ENCODE assay signal across 30 cellular contexts in the genomic region with DNA sequence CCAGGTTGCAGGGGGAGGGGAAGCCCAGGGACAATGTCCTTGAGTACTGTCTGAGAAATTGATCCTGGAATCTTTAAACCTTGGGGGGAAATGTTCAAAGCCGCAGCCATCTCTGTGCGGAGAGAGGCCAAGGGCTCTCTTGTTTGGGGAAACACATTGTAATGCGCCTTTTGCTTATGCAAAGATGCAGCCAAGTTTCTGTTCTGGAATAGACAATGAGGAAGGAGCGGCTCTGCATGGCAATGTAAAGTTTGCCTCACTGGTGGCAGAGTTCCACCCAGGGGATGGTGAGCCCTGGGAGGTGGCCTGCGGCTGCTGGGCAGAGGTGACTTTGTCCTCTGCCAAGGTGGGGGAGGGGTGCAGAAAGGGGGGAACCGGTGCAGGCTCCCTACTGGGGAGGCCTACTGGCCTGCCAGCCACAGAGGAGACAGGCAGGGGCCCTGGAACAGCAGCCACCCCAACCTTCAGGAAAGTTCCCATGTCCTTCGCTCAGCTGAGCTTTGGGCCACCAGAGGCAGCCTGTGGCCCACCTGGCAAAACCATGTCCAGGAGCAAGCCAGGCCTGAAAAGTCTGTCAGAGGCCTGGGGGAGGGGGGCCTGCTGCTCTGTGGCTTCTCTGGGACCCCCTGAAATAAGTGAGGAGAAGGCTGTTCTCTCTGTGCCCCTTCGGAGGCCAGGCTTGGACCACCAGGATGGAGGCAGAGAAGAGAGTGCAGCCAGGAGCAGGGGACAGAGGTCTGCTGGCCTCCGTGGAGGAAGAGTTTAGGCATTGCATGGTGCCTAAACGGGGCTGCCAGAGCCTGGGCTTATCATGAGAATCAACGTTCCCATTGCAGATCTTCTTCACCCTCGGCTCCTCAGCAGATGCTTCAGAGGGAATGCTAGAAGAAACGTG.
DNase-seq lines count a peak whose midpoint lies in the region; ATAC-seq and TF ChIP-seq lines count a peak whose summit lies in the region.
"Had no signal": no experiment of that assay in that cellular context is flagged by ENCODE, and none has a peak within 500 bp of the region (broad histone marks: within the 10 kb centered on the region; RNA-seq: fewer than 3 reads in every experiment).

No MANE protein-coding gene starts in this region.

- H3K36me3 ChIP-seq in GM23338 (ENCODE audit: insufficient read depth) (no peaks in the 10 kb centered on the region), HUES6 (ENCODE audit: control insufficient read depth, insufficient read depth, low read length) (no peaks in the 10 kb centered on the region), neural progenitor cell (no peaks in the 10 kb centered on the region), upper lobe of right lung (no peaks in the 10 kb centered on the region), ascending aorta (no peaks in the 10 kb centered on the region)
- H3K36me3 ChIP-seq: adrenal gland, breast epithelium, gastroesophageal sphincter had no signal

- H3K9me2 ChIP-seq in GM23338 (ENCODE audit: insufficient read depth), result no peaks in the 10 kb centered on the region
- H3K9me2 ChIP-seq: SK-N-SH had no signal

- H3K9me3 Mint-ChIP-seq in GM23338 (no peaks in the 10 kb centered on the region), neural progenitor cell (no peaks in the 10 kb centered on the region)
- H3K9me3 Mint-ChIP-seq: activated CD8-positive, alpha-beta T cell treated with anti-CD3 and anti-CD28 coated beads for 36 hours; activated naive CD4-positive, alpha-beta T cell treated with anti-CD3 and anti-CD28 coated beads, Interleukin-2, amount 10 ng/mL, durations not matched to agents 7 days and 5 days; activated T-helper 17 cell treated with anti-CD3 and anti-CD28 coated beads, Interleukin-2, amount 50 U/mL, for 72 hours; CD4-positive, alpha-beta T cell; naive B cell; stimulated activated memory B cell treated with anti-CD40 and anti-IgM and Interleukin-4, amounts not matched to agents 10 μg/mL and 1 μg/mL and 100 μg/mL, for 72 hours had no signal

- H3K9me3 ChIP-seq in HUES6 (ENCODE audit: control insufficient read depth, insufficient read depth, low read depth, low read length) (no peaks in the 10 kb centered on the region), neural progenitor cell (ENCODE audit: low read depth) (no peaks in the 10 kb centered on the region), upper lobe of right lung (no peaks in the 10 kb centered on the region), ascending aorta (no peaks in the 10 kb centered on the region)
- H3K9me3 ChIP-seq: adrenal gland, breast epithelium, gastroesophageal sphincter, MG63, SK-N-SH had no signal

- H3K27ac Mint-ChIP-seq in GM23338, result peak overlapping the region; percentile 92
- peak overlapping the region; percentile 33 for H3K27ac Mint-ChIP-seq in neural progenitor cell
- H3K27ac Mint-ChIP-seq: activated CD8-positive, alpha-beta T cell treated with anti-CD3 and anti-CD28 coated beads for 36 hours; activated naive CD4-positive, alpha-beta T cell treated with anti-CD3 and anti-CD28 coated beads, Interleukin-2, amount 10 ng/mL, durations not matched to agents 7 days and 5 days; activated T-helper 17 cell treated with anti-CD3 and anti-CD28 coated beads, Interleukin-2, amount 50 U/mL, for 72 hours; CD4-positive, alpha-beta T cell; naive B cell; stimulated activated memory B cell treated with anti-CD40 and anti-IgM and Interleukin-4, amounts not matched to agents 10 μg/mL and 1 μg/mL and 100 μg/mL, for 72 hours had no signal

- H3K79me2 ChIP-seq in GM23338 (replicated peaks; ENCODE audit: insufficient read depth) (no peaks in the 10 kb centered on the region), neural progenitor cell (ENCODE audit: low read depth) (no peaks in the 10 kb centered on the region)

- H3K4me2 ChIP-seq in GM23338 (peak overlapping the region; percentile 71), neural progenitor cell (no peak overlapping the region)
- H3K4me2 ChIP-seq: KMS-11, SK-N-SH had no signal

- H3K4me3 ChIP-seq in GM23338 (peak overlapping the region; percentile 23), HUES6 (ENCODE audit: low read depth, low read length) (no peak overlapping the region), neural progenitor cell (no peak overlapping the region), upper lobe of right lung (no peak overlapping the region), ascending aorta (no peak overlapping the region)
- H3K4me3 ChIP-seq: adrenal gland, breast epithelium, gastroesophageal sphincter, MG63 had no signal

- H3K9ac ChIP-seq in HUES6 (ENCODE audit: low read length) (peak overlapping the region; percentile 35), neural progenitor cell (no peak overlapping the region)
- H3K9ac ChIP-seq: KMS-11, SK-N-SH had no signal

- H3K4me3 Mint-ChIP-seq in GM23338, result no peak overlapping the region; the same call in 2 of the 3 replicates
- H3K4me3 Mint-ChIP-seq in neural progenitor cell, result no peak overlapping the region
- H3K4me3 Mint-ChIP-seq: activated CD8-positive, alpha-beta T cell treated with anti-CD3 and anti-CD28 coated beads for 36 hours; activated naive CD4-positive, alpha-beta T cell treated with anti-CD3 and anti-CD28 coated beads, Interleukin-2, amount 10 ng/mL, durations not matched to agents 7 days and 5 days; activated T-helper 17 cell treated with anti-CD3 and anti-CD28 coated beads, Interleukin-2, amount 50 U/mL, for 72 hours; CD4-positive, alpha-beta T cell; naive B cell; stimulated activated memory B cell treated with anti-CD40 and anti-IgM and Interleukin-4, amounts not matched to agents 10 μg/mL and 1 μg/mL and 100 μg/mL, for 72 hours had no signal

- no peak for TF ChIP-seq CTCF in GM23338 (conservative IDR thresholded peaks at IDR 0.05; ENCODE audit: low read depth in 2 of 2)
- no peak for TF ChIP-seq CTCF in neural progenitor cell (IDR thresholded peaks at IDR 0.05)
- TF ChIP-seq CTCF in upper lobe of right lung (IDR thresholded peaks at IDR 0.05), result no peak
- TF ChIP-seq CTCF in ascending aorta (IDR thresholded peaks at IDR 0.05), result no peak

- ATAC-seq in GM23338 (peak; percentile 11), upper lobe of right lung (no peak)
- ATAC-seq: activated CD8-positive, alpha-beta T cell treated with anti-CD3 and anti-CD28 coated beads for 36 hours; activated T-helper 17 cell treated with anti-CD3 and anti-CD28 coated beads, Interleukin-2, amount 50 U/mL, for 72 hours; gastroesophageal sphincter; PC-3; stimulated activated memory B cell treated with anti-CD40 and anti-IgM and Interleukin-4, amounts not matched to agents 10 μg/mL and 1 μg/mL and 100 μg/mL, for 72 hours had no signal

- peaks cover 27% of the 10 kb centered on the region for H3K4me1 ChIP-seq in GM23338 (ENCODE audit: insufficient read depth)
- peaks cover 56% of the 10 kb centered on the region for H3K4me1 ChIP-seq in HUES6 (ENCODE audit: control insufficient read depth, insufficient read depth, low read length)
- peaks cover 17% of the 10 kb centered on the region for H3K4me1 ChIP-seq in neural progenitor cell
- H3K4me1 ChIP-seq in upper lobe of right lung, result no peaks in the 10 kb centered on the region
- H3K4me1 ChIP-seq in ascending aorta, result no peaks in the 10 kb centered on the region
- H3K4me1 ChIP-seq: adrenal gland, breast epithelium, gastroesophageal sphincter had no signal

- H3K36me3 Mint-ChIP-seq in GM23338 (ENCODE audit: low read depth), result no peaks in the 10 kb centered on the region
- no peaks in the 10 kb centered on the region for H3K36me3 Mint-ChIP-seq in neural progenitor cell
- H3K36me3 Mint-ChIP-seq: activated naive CD4-positive, alpha-beta T cell treated with anti-CD3 and anti-CD28 coated beads, Interleukin-2, amount 10 ng/mL, durations not matched to agents 7 days and 5 days; naive B cell; stimulated activated memory B cell treated with anti-CD40 and anti-IgM and Interleukin-4, amounts not matched to agents 10 μg/mL and 1 μg/mL and 100 μg/mL, for 72 hours had no signal

- H3K27me3 ChIP-seq in GM23338 (ENCODE audit: insufficient read depth), result no peaks in the 10 kb centered on the region
- no peaks in the 10 kb centered on the region for H3K27me3 ChIP-seq in HUES6 (ENCODE audit: control insufficient read depth, insufficient read depth, low read length)
- no peaks in the 10 kb centered on the region for H3K27me3 ChIP-seq in neural progenitor cell
- no peaks in the 10 kb centered on the region for H3K27me3 ChIP-seq in upper lobe of right lung
- no peaks in the 10 kb centered on the region for H3K27me3 ChIP-seq in ascending aorta
- H3K27me3 ChIP-seq: adrenal gland, breast epithelium, MG63 had no signal

- H3K4me1 Mint-ChIP-seq in GM23338, result peaks cover 66% of the 10 kb centered on the region
- H3K4me1 Mint-ChIP-seq in neural progenitor cell, result peaks cover 19% of the 10 kb centered on the region
- H3K4me1 Mint-ChIP-seq: activated naive CD4-positive, alpha-beta T cell treated with anti-CD3 and anti-CD28 coated beads, Interleukin-2, amount 10 ng/mL, durations not matched to agents 7 days and 5 days; activated T-helper 17 cell treated with anti-CD3 and anti-CD28 coated beads, Interleukin-2, amount 50 U/mL, for 72 hours; stimulated activated memory B cell treated with anti-CD40 and anti-IgM and Interleukin-4, amounts not matched to agents 10 μg/mL and 1 μg/mL and 100 μg/mL, for 72 hours had no signal

- peaks cover 13% of the 10 kb centered on the region for H3K27me3 Mint-ChIP-seq in GM23338 (ENCODE audit: insufficient read depth, low read depth, poor library complexity)
- peaks cover 11% of the 10 kb centered on the region for H3K27me3 Mint-ChIP-seq in neural progenitor cell (ENCODE audit: insufficient read depth, low read depth)

- DNase-seq in GM23338 (ENCODE audit: low spot score) (peak; percentile 27), globus pallidus (ENCODE audit: low spot score) (peak; percentile 28), neural progenitor cell (ENCODE audit: low spot score) (no peak), upper lobe of right lung (no peak), ascending aorta (ENCODE audit: low spot score in 2 of 2) (no peak), NCI-H1048 (lab: John Stamatoyannopoulos, UW) (no peak)
- DNase-seq: activated CD4-positive, alpha-beta T cell treated with anti-CD3 and anti-CD28 coated beads for 1 hour; activated CD8-positive, alpha-beta memory T cell treated with anti-CD3 and anti-CD28 coated beads, Interleukin-2, amount 50 U/mL, for 48 hours; activated CD8-positive, alpha-beta T cell treated with anti-CD3 and anti-CD28 coated beads for 36 hours; activated naive CD4-positive, alpha-beta T cell treated with anti-CD3 and anti-CD28 coated beads, Interleukin-2, amount 10 ng/mL, durations not matched to agents 7 days and 5 days; adrenal gland; AML-193; CD4-positive, alpha-beta T cell; DMS79 treated with DMSO at 0.1 percent for 48 hours; GDM1; naive B cell; NCI-H2029 treated with DMSO at 0.1 percent for 48 hours; NCI-H2227 treated with DMSO at 0.1 percent for 48 hours; NCI-H526 treated with DMSO at 0.1 percent for 48 hours; NK-92 treated with Interleukin-12 subunit alpha and Interleukin-12 subunit beta, amount 100 ng/mL, for 24 hours; PC-3; SK-N-SH; T-helper 2 cell had no signal

- H4K20me1 ChIP-seq in GM23338 (replicated peaks; ENCODE audit: insufficient read depth) (no peaks in the 10 kb centered on the region), neural progenitor cell (ENCODE audit: low read depth) (no peaks in the 10 kb centered on the region)

- H2AFZ ChIP-seq in GM23338 (peak overlapping the region; percentile 56; the same call in 1 of the 2 replicates), neural progenitor cell (replicated peaks) (no peak overlapping the region)

- H3K27ac ChIP-seq in GM23338 (ENCODE audit: low read depth) (peak overlapping the region; percentile 68; the same call in 1 of the 2 replicates), HUES6 (ENCODE audit: low read depth, low read length) (peak overlapping the region; percentile 23; the same call in 1 of the 2 replicates), neural progenitor cell (no peak overlapping the region), upper lobe of right lung (no peak overlapping the region), ascending aorta (no peak overlapping the region)
- H3K27ac ChIP-seq: adrenal gland, breast epithelium, gastroesophageal sphincter, KMS-11 had no signal

- intact Hi-C loops in upper lobe of right lung (cut with DNase I) (no loop called here), ascending aorta (cut with DNase I) (no loop called here)

- no peaks in the 10 kb centered on the region for H3F3A ChIP-seq in GM23338 (replicated peaks; ENCODE audit: low read depth)
- H3F3A ChIP-seq in neural progenitor cell (ENCODE audit: low read depth), result no peaks in the 10 kb centered on the region

Comparison
In these comparisons a context has a peak if more than half of its experiments do, and no peak if none do; other contexts are left out.
1. DNase-seq: peak in GM23338 (single experiment) and globus pallidus (single experiment); none in neural progenitor cell (single experiment), upper lobe of right lung (single experiment), ascending aorta (0 of 2) and NCI-H1048 (single experiment).
2. H3K27ac ChIP-seq: peak in GM23338 (single experiment) and HUES6 (single experiment); none in neural progenitor cell (single experiment), upper lobe of right lung (single experiment) and ascending aorta (0 of 2).